Comparison of ENCODE assay signal across 27 cellular contexts in genomic region chr13:106390360-106390759, GRCh38.
"Had no signal": no experiment of that assay in that cellular context is flagged by ENCODE, and none has a peak within 500 bp of the region (broad histone marks: within the 10 kb centered on the region; RNA-seq: fewer than 3 reads in every experiment).

No MANE protein-coding gene starts in this region.

- DNase-seq: cortex of kidney; dorsolateral prefrontal cortex; effector CD4-positive, alpha-beta T cell; foreskin fibroblast; gastrocnemius medialis; head of caudate nucleus; kidney; left lung; mesenchymal stem cell; naive thymus-derived CD4-positive, alpha-beta T cell; nucleus accumbens; stimulated activated CD4-positive, alpha-beta T cell treated with anti-CD3 and anti-CD28 coated beads, Interleukin-2, amount 100 ng/mL, for 24 hours; stimulated activated CD4-positive, alpha-beta T cell treated with anti-CD3 and anti-CD28 coated beads, Interleukin-4, amount 100 ng/mL, for 24 hours; stimulated activated naive CD4-positive, alpha-beta T cell treated with Interleukin-2 at 50 U/mL for 16 hours; stomach; thyroid gland; trophoblast cell had no signal

- FAIRE-seq: kidney had no signal

- H3K36me3 ChIP-seq: gastrocnemius medialis, left lung, neural progenitor cell, prostate gland, right atrium auricular region, stomach, thyroid gland, vagina had no signal

- H3K9me3 Mint-ChIP-seq: mesothelial cell of epicardium; nephron; stimulated activated effector memory CD8-positive, alpha-beta T cell treated with anti-CD3 and anti-CD28 coated beads, Interleukin-12 subunit alpha, Interleukin-12 subunit beta, amount 100 ng/mL, for 72 hours had no signal

- H3K4me3 ChIP-seq: dorsolateral prefrontal cortex, gastrocnemius medialis, left lung, neural progenitor cell, prostate gland, right atrium auricular region, stomach, thyroid gland, vagina had no signal

- H3K9ac ChIP-seq: neural progenitor cell had no signal

- H2AFZ ChIP-seq: neural progenitor cell had no signal

- H3K4me3 Mint-ChIP-seq: mesothelial cell of epicardium; naive thymus-derived CD4-positive, alpha-beta T cell; nephron; neural progenitor cell; stimulated activated effector memory CD8-positive, alpha-beta T cell treated with anti-CD3 and anti-CD28 coated beads, Interleukin-12 subunit alpha, Interleukin-12 subunit beta, amount 100 ng/mL, for 72 hours had no signal

- H3K4me1 ChIP-seq: gastrocnemius medialis, left lung, prostate gland, right atrium auricular region, stomach, thyroid gland, vagina had no signal

- H3K9me3 ChIP-seq: gastrocnemius medialis, left lung, prostate gland, right atrium auricular region, stomach, thyroid gland, vagina had no signal

- H3K27me3 ChIP-seq: dorsolateral prefrontal cortex, gastrocnemius medialis, left lung, neural progenitor cell, right atrium auricular region, stomach, thyroid gland, vagina had no signal

- H3K36me3 Mint-ChIP-seq: mesothelial cell of epicardium; stimulated activated effector memory CD8-positive, alpha-beta T cell treated with anti-CD3 and anti-CD28 coated beads, Interleukin-12 subunit alpha, Interleukin-12 subunit beta, amount 100 ng/mL, for 72 hours had no signal

- H3K4me1 Mint-ChIP-seq: naive thymus-derived CD4-positive, alpha-beta T cell; stimulated activated effector memory CD8-positive, alpha-beta T cell treated with anti-CD3 and anti-CD28 coated beads, Interleukin-12 subunit alpha, Interleukin-12 subunit beta, amount 100 ng/mL, for 72 hours had no signal

- H3K27ac ChIP-seq: dorsolateral prefrontal cortex, epithelial cell of prostate, gastrocnemius medialis, left lung, neural progenitor cell, prostate gland, right atrium auricular region, stomach, thyroid gland, vagina had no signal

- ATAC-seq: esophagus mucosa; gastrocnemius medialis; naive thymus-derived CD4-positive, alpha-beta T cell; sciatic nerve; stimulated activated effector memory CD8-positive, alpha-beta T cell treated with anti-CD3 and anti-CD28 coated beads, Interleukin-12 subunit alpha, Interleukin-12 subunit beta, amount 100 ng/mL, for 72 hours had no signal

- H3K4me2 ChIP-seq: neural progenitor cell had no signal

- H3K27ac Mint-ChIP-seq: mesothelial cell of epicardium; naive thymus-derived CD4-positive, alpha-beta T cell; nephron; neural progenitor cell; stimulated activated effector memory CD8-positive, alpha-beta T cell treated with anti-CD3 and anti-CD28 coated beads, Interleukin-12 subunit alpha, Interleukin-12 subunit beta, amount 100 ng/mL, for 72 hours had no signal
